Comparison of ENCODE assay signal across 9 cellular contexts in the genomic region with DNA sequence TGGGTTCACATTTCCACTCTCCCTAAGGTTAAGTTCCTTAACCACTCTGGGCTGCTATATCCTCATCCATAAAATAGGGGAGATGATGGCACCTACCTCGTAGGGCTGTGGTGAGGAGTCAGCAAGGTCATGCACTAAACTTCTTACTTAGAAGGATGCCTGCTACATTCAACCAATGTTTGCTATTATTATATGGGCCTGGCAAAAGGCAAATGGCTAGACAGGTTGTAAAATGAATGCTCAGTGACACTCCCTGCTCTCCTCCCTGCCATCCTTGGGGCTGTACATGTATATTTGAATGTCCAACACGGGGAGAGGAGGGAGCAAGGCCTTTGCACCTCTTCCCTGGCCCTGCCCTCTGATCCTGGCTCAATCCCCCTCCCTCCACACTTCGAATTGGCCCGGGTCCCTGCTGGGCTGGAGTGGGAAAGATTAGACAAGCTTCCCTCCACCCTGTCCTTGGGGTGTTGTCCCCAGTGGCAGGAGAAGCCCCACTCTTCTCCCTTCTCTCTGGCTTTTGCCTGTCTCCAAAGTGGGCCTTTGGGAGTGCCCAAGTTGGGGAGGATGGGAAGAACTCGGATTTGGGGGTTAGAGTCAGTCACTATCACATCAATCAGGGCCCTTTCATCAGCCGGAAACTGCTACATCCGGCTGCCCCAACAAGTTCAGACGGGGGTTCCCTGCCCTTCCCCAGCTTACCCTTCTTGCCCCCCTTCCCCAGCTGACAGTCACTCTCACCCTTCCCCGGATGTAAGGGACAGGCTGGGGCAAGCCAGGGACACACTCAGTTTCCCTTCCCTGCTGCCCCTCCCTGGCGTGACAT. TPM values are rescaled to one million over a fixed set of nuclear protein-coding genes. Genes with fewer than 3 reads are reported as not detected.
DNase-seq lines count a peak whose midpoint lies in the region; ATAC-seq and TF ChIP-seq lines count a peak whose summit lies in the region.
"Had no signal": no experiment of that assay in that cellular context is flagged by ENCODE, and none has a peak within 500 bp of the region (broad histone marks: within the 10 kb centered on the region; RNA-seq: fewer than 3 reads in every experiment).

No MANE protein-coding gene starts in this region.

- no peaks in the 10 kb centered on the region for H3K36me3 ChIP-seq in HEK293 (ENCODE audit: control insufficient read depth in 2 of 2, insufficient read depth in 1 of 2, low read length in 2 of 2)
- H3K36me3 ChIP-seq in tibial artery: no peaks in the 10 kb centered on the region
- no peaks in the 10 kb centered on the region for H3K36me3 ChIP-seq in MG63

- no peaks in the 10 kb centered on the region for H3K27me3 ChIP-seq in CD4-positive, alpha-beta T cell (ENCODE audit: control insufficient read depth, insufficient read depth, low read length)
- H3K27me3 ChIP-seq in foreskin keratinocyte (no peaks in the 10 kb centered on the region), tibial artery (no peaks in the 10 kb centered on the region), MG63 (no peaks in the 10 kb centered on the region)

- peak in 7 of 10 experiments; percentile 10 to 34 (median 25) for DNase-seq in CD4-positive, alpha-beta T cell
- peak; percentile 34 for DNase-seq in activated CD4-positive, alpha-beta T cell treated with anti-CD3 and anti-CD28 coated beads, Interleukin-2, amount 50 U/mL, for 1 hour
- DNase-seq in foreskin keratinocyte: peak; percentile 54 to 80
- DNase-seq in tibial artery: no peak
- DNase-seq in GDM1 (lab: John Stamatoyannopoulos, UW): no peak
- no peak for DNase-seq in MG63
- no peak for DNase-seq in mesothelial cell of epicardium (ENCODE audit: low spot score in 2 of 2, unreplicated experiment in 2 of 2)

- no peak overlapping the region for H3K4me3 ChIP-seq in HEK293 (ENCODE audit: low read depth, low read length)
- no peak overlapping the region for H3K4me3 ChIP-seq in tibial artery
- H3K4me3 ChIP-seq in MG63: no peak overlapping the region

- H3K9me3 ChIP-seq in CD4-positive, alpha-beta T cell (ENCODE audit: control insufficient read depth, low read length): peaks cover 7% of the 10 kb centered on the region
- H3K9me3 ChIP-seq in HEK293 (ENCODE audit: control insufficient read depth, insufficient read depth, low read depth, low read length) (no peaks in the 10 kb centered on the region), tibial artery (peaks cover 0 to 17% (median 4%) of the 10 kb centered on the region in 3 donors), MG63 (peaks cover 3% of the 10 kb centered on the region; the same call in 1 of the 2 replicates)

- H3K4me1 ChIP-seq in HEK293 (ENCODE audit: control insufficient read depth, insufficient read depth, low read length) (no peaks in the 10 kb centered on the region), foreskin keratinocyte (peaks cover 45% of the 10 kb centered on the region), tibial artery (no peaks in the 10 kb centered on the region)

- no peaks in the 10 kb centered on the region for H3K27me3 Mint-ChIP-seq in CD4-positive, alpha-beta T cell
- no peaks in the 10 kb centered on the region for H3K27me3 Mint-ChIP-seq in mesothelial cell of epicardium (ENCODE audit: low read depth)

- H3K4me1 Mint-ChIP-seq in CD4-positive, alpha-beta T cell (ENCODE audit: low read depth): no peaks in the 10 kb centered on the region
- H3K4me1 Mint-ChIP-seq in mesothelial cell of epicardium: peaks cover 2% of the 10 kb centered on the region

- H3K4me3 Mint-ChIP-seq in CD4-positive, alpha-beta T cell: no peak overlapping the region
- H3K4me3 Mint-ChIP-seq in mesothelial cell of epicardium: no peak overlapping the region

- H3K27ac ChIP-seq in CD4-positive, alpha-beta T cell (ENCODE audit: low read depth, low read length): no peak overlapping the region
- H3K27ac ChIP-seq in HEK293 (ENCODE audit: extremely low read depth, low read depth, low read length) (no peak overlapping the region), foreskin keratinocyte (no peak overlapping the region), tibial artery (no peak overlapping the region)
- H3K27ac ChIP-seq: C4-2B had no signal

- POLR2A ChIA-PET in CD4-positive, alpha-beta T cell (lab: Charles Lee): no interaction called here
- POLR2A ChIA-PET in HEK293 (lab: Yijun Ruan, JAX): no interaction called here

- intact Hi-C loops in CD4-positive, alpha-beta T cell (cut with DNase I, micrococcal nuclease): no loop called here
- intact Hi-C loops in tibial artery (cut with DNase I; ENCODE audit: low total_unique reads): no loop called here

- H3K36me3 Mint-ChIP-seq in CD4-positive, alpha-beta T cell (ENCODE audit: low read depth): no peaks in the 10 kb centered on the region
- no peaks in the 10 kb centered on the region for H3K36me3 Mint-ChIP-seq in mesothelial cell of epicardium

- no peak for TF ChIP-seq CTCF in CD4-positive, alpha-beta T cell (IDR thresholded peaks at IDR 0.05)
- TF ChIP-seq CTCF in HEK293 (tag by site-specific recombination; IDR thresholded peaks at IDR 0.05) (no peak), foreskin keratinocyte (conservative IDR thresholded peaks at IDR 0.05) (no peak), tibial artery (IDR thresholded peaks at IDR 0.05) (no peak), mesothelial cell of epicardium (IDR thresholded peaks at IDR 0.05; ENCODE audit: unreplicated experiment) (no peak)

- CTCF ChIA-PET in CD4-positive, alpha-beta T cell (lab: Charles Lee): no interaction called here
- CTCF ChIA-PET in HEK293 (lab: Yijun Ruan, JAX): interaction anchor here (0.6 to 0.9 kb wide), 3 partner anchors 40 to 118 kb away, joined by 3 read pairs; no protein-coding TSS in a partner anchor

- H3K9me3 Mint-ChIP-seq in CD4-positive, alpha-beta T cell: peaks cover 10% of the 10 kb centered on the region
- peaks cover 18% of the 10 kb centered on the region for H3K9me3 Mint-ChIP-seq in mesothelial cell of epicardium

- peak; percentile 29 for ATAC-seq in CD4-positive, alpha-beta T cell (ENCODE audit: poor library complexity)
- peak; percentile 2 for ATAC-seq in foreskin keratinocyte

- H3K27ac Mint-ChIP-seq in CD4-positive, alpha-beta T cell: no peak overlapping the region
- no peak overlapping the region for H3K27ac Mint-ChIP-seq in mesothelial cell of epicardium

TF ChIP-seq in HEK293, 187 proteins besides CTCF, POLR2A, EP300 and RAD21:
- TF ChIP-seq FEZF1 (tag by site-specific recombination; IDR thresholded peaks at IDR 0.05) (peak; percentile 45; the same call in 1 of the 2 replicates), PRDM10 (tag by site-specific recombination; IDR thresholded peaks at IDR 0.05) (peak; percentile 54), ZNF19 (tag by site-specific recombination; IDR thresholded peaks at IDR 0.05; ENCODE audit: low read depth) (no peak)

RNA-seq across cellular contexts. Expression of gene VEGFA, which starts 36.3 kb away (rescaled TPM):
- 1 to 10 TPM; 3.5 to 3.7 TPM for total RNA-seq in CD4-positive, alpha-beta T cell
- total RNA-seq in foreskin keratinocyte: 88.6 and 89.7 TPM in 2 replicates
- polyA plus RNA-seq in foreskin keratinocyte: 42.5 and 48.3 TPM in 2 replicates
- total RNA-seq in MG63 (2014; rRNA removed; shearing (Covaris generic); ENCODE audit: low replicate concordance): 55.5 and 57.6 TPM in 2 replicates
- total RNA-seq in mesothelial cell of epicardium: 181 to 186 TPM (median 185 TPM) in 3 replicates

RNA-seq across cellular contexts. Expression of gene MRPS18A, which starts 46.1 kb away (rescaled TPM):
- 10 to 100 TPM; 26.1 to 27.7 TPM for total RNA-seq in CD4-positive, alpha-beta T cell
- total RNA-seq in foreskin keratinocyte (68.5 and 68.6 TPM in 2 replicates), mesothelial cell of epicardium (41.4 to 46.6 TPM (median 46.0 TPM) in 3 replicates)
- polyA plus RNA-seq in foreskin keratinocyte: 88.8 and 92.9 TPM in 2 replicates
- 41.1 and 47.3 TPM in 2 replicates for total RNA-seq in MG63 (2014; rRNA removed; shearing (Covaris generic); ENCODE audit: low replicate concordance)

Comparison
In these comparisons a context has a peak if more than half of its experiments do, and no peak if none do; other contexts are left out.
1. DNase-seq: peak in CD4-positive, alpha-beta T cell (7 of 10), activated CD4-positive, alpha-beta T cell treated with anti-CD3 and anti-CD28 coated beads, Interleukin-2, amount 50 U/mL, for 1 hour (single experiment) and foreskin keratinocyte (2 of 2); none in tibial artery (0 of 2), GDM1 (single experiment), MG63 (single experiment) and mesothelial cell of epicardium (0 of 2).
2. RNA of gene VEGFA, which starts 36.3 kb away (total RNA-seq): 181 to 186 TPM in mesothelial cell of epicardium, 88.6 to 89.7 TPM in foreskin keratinocyte and 55.5 to 57.6 TPM in MG63; 3.5 to 3.7 TPM in CD4-positive, alpha-beta T cell; every median in the first group is over 10 times any median in the second.